10 cellular contexts compared by ENCODE assay signal in genomic region chr7:112937651-112938390, GRCh38.
DNase-seq lines count a peak whose midpoint lies in the region; ATAC-seq and TF ChIP-seq lines count a peak whose summit lies in the region.
"Had no signal": no experiment of that assay in that cellular context is flagged by ENCODE, and none has a peak within 500 bp of the region (broad histone marks: within the 10 kb centered on the region; RNA-seq: fewer than 3 reads in every experiment).

No MANE protein-coding gene starts in this region.

- H3K4me1 ChIP-seq in right atrium auricular region, result peaks cover 0 to 31% of the 10 kb centered on the region in 2 donors
- H3K4me1 ChIP-seq in vagina, result peaks cover 52% of the 10 kb centered on the region

- peaks cover 8% of the 10 kb centered on the region for H3K36me3 Mint-ChIP-seq in activated CD8-positive, alpha-beta T cell treated with anti-CD3 and anti-CD28 coated beads for 36 hours (ENCODE audit: low read depth)
- H3K36me3 Mint-ChIP-seq in CD14-positive monocyte, result peaks cover 15 to 16% of the 10 kb centered on the region in 2 donors

- H3K9me3 ChIP-seq in right atrium auricular region (no peaks in the 10 kb centered on the region), vagina (no peaks in the 10 kb centered on the region)

- H3K4me1 Mint-ChIP-seq in activated CD8-positive, alpha-beta T cell treated with anti-CD3 and anti-CD28 coated beads for 36 hours (ENCODE audit: low read depth), result peaks cover 46% of the 10 kb centered on the region
- H3K4me1 Mint-ChIP-seq in CD14-positive monocyte, result peaks cover 30% of the 10 kb centered on the region

- peak overlapping the region; percentile 82 for H3K4me3 Mint-ChIP-seq in activated CD8-positive, alpha-beta T cell treated with anti-CD3 and anti-CD28 coated beads for 36 hours
- no peak overlapping the region for H3K4me3 Mint-ChIP-seq in CD14-positive monocyte

- H3K9me3 Mint-ChIP-seq in activated CD8-positive, alpha-beta T cell treated with anti-CD3 and anti-CD28 coated beads for 36 hours, result no peaks in the 10 kb centered on the region
- no peaks in the 10 kb centered on the region for H3K9me3 Mint-ChIP-seq in CD14-positive monocyte
- H3K9me3 Mint-ChIP-seq: dendritic cell treated with granulocyte-macrophage colony-stimulating factor and Interleukin-4, amounts not matched to agents 40 ng/mL and 50 ng/mL, for 4 days had no signal

- intact Hi-C loops in Right ventricle myocardium inferior (cut with DNase I), result loop anchor here (5.0 kb wide), 1 partner anchor 179 kb away; the partner anchor contains the start of gene SMIM30
- intact Hi-C loops in activated CD8-positive, alpha-beta T cell treated with anti-CD3 and anti-CD28 coated beads for 36 hours (cut with micrococcal nuclease), result no loop called here
- intact Hi-C loops in vagina (cut with DNase I), result loop anchor here (10.0 kb wide), 1 partner anchor 177 kb away; the partner anchor contains the start of gene SMIM30
- intact Hi-C loops in CD14-positive monocyte (cut with micrococcal nuclease), result loop anchor here in 1 of 2 donors (5.0 kb wide), 1 partner anchor 146 kb away; the partner anchor contains the start of gene TMEM168

- H3K27me3 Mint-ChIP-seq in activated CD8-positive, alpha-beta T cell treated with anti-CD3 and anti-CD28 coated beads for 36 hours, result no peaks in the 10 kb centered on the region
- peaks cover 0 to 3% (median 2%) of the 10 kb centered on the region in 3 donors for H3K27me3 Mint-ChIP-seq in CD14-positive monocyte (ENCODE audit: low read depth in 3 of 3)
- H3K27me3 Mint-ChIP-seq: dendritic cell treated with granulocyte-macrophage colony-stimulating factor and Interleukin-4, amounts not matched to agents 40 ng/mL and 50 ng/mL, for 4 days had no signal

- H3K36me3 ChIP-seq in right atrium auricular region, result no peaks in the 10 kb centered on the region
- no peaks in the 10 kb centered on the region for H3K36me3 ChIP-seq in vagina

- no peak overlapping the region for H3K27ac Mint-ChIP-seq in activated CD8-positive, alpha-beta T cell treated with anti-CD3 and anti-CD28 coated beads for 36 hours
- no peak overlapping the region for H3K27ac Mint-ChIP-seq in CD14-positive monocyte

- CTCF ChIA-PET in activated CD8-positive, alpha-beta T cell treated with anti-CD3 and anti-CD28 coated beads for 36 hours (lab: Charles Lee), result no interaction called here

- no peak for ATAC-seq in Right ventricle myocardium inferior
- ATAC-seq in activated CD8-positive, alpha-beta T cell treated with anti-CD3 and anti-CD28 coated beads for 36 hours, result no peak

- H3K27ac ChIP-seq in right atrium auricular region (no peak overlapping the region), vagina (no peak overlapping the region)

- DNase-seq in right atrium auricular region (ENCODE audit: low spot score) (no peak), Right ventricle myocardium inferior (ENCODE audit: missing footprints) (no peak), hepatic stellate cell (ENCODE audit: low spot score) (peak; percentile 26), vagina (ENCODE audit: extremely low spot score in 2 of 2) (no peak), NCI-H2171 treated with DMSO at 0.1 percent for 48 hours (lab: John Stamatoyannopoulos, UW) (no peak), NCI-H1694 (lab: John Stamatoyannopoulos, UW) (no peak), CD14-positive monocyte (ENCODE audit: low spot score) (no peak)
- DNase-seq in activated CD8-positive, alpha-beta T cell treated with anti-CD3 and anti-CD28 coated beads for 36 hours, result no peak
- DNase-seq: stimulated activated naive CD4-positive, alpha-beta T cell treated with Interleukin-2 at 50 U/mL for 16 hours had no signal

- POLR2A ChIA-PET in activated CD8-positive, alpha-beta T cell treated with anti-CD3 and anti-CD28 coated beads for 36 hours (lab: Charles Lee), result interaction anchor here (1.5 kb wide), 1 partner anchor 148 kb away, joined by 5 read pairs; the partner anchor contains the start of gene TMEM168

- peak overlapping the region; percentile 92 to 95 for H3K4me3 ChIP-seq in right atrium auricular region
- peak overlapping the region; percentile 76 to 95 for H3K4me3 ChIP-seq in vagina

- H3K27me3 ChIP-seq in right atrium auricular region (no peaks in the 10 kb centered on the region), vagina (no peaks in the 10 kb centered on the region)

- TF ChIP-seq CTCF in right atrium auricular region (IDR thresholded peaks at IDR 0.05) (no peak), vagina (IDR thresholded peaks at IDR 0.05) (no peak), CD14-positive monocyte (IDR thresholded peaks at IDR 0.05) (no peak)
- no peak for TF ChIP-seq CTCF in activated CD8-positive, alpha-beta T cell treated with anti-CD3 and anti-CD28 coated beads for 36 hours (IDR thresholded peaks at IDR 0.05)

- no peak for TF ChIP-seq POLR2A in vagina (IDR thresholded peaks at IDR 0.05)
